In genomic region chr12:111964935-111965334, GRCh38 we compare ENCODE assay signal across 1 cellular context.
TF ChIP-seq lines count a peak whose summit lies in the region.

No MANE protein-coding gene starts in this region.

TF ChIP-seq in SK-N-SH treated with all-trans-retinoic acid at 6 μM for 48 hours, 23 proteins besides CTCF, POLR2A, EP300 and RAD21 (continued from another document):
- TF ChIP-seq CSRNP3 (CRISPR knock-in tag; IDR thresholded peaks at IDR 0.05) (no peak), ZFP3 (CRISPR knock-in tag; IDR thresholded peaks at IDR 0.05) (no peak), TOX (CRISPR knock-in tag; IDR thresholded peaks at IDR 0.05; ENCODE audit: borderline replicate concordance) (no peak), CREB5 (CRISPR knock-in tag; IDR thresholded peaks at IDR 0.05; ENCODE audit: low read depth) (no peak), ZFP30 (CRISPR knock-in tag; IDR thresholded peaks at IDR 0.05) (no peak), OSR1 (CRISPR knock-in tag; IDR thresholded peaks at IDR 0.05) (no peak)
